Comparison of ENCODE assay signal across 19 cellular contexts in genomic region chr2:54054774-54055173, GRCh38.
A peak's percentile ranks its signal among the peaks of the same experiment; 100 is the strongest.
DNase-seq lines count a peak whose midpoint lies in the region; ATAC-seq and TF ChIP-seq lines count a peak whose summit lies in the region.
"Had no signal": no experiment of that assay in that cellular context is flagged by ENCODE, and none has a peak within 500 bp of the region (broad histone marks: within the 10 kb centered on the region; RNA-seq: fewer than 3 reads in every experiment).

No MANE protein-coding gene starts in this region.

- ATAC-seq in HG02885 (IDR thresholded peaks at IDR 0.05; ENCODE audit: poor library complexity, unreplicated experiment), result peak; percentile 0
- ATAC-seq in natural killer cell treated with Interleukin-12 subunit alpha and Interleukin-12 subunit beta and Interleukin-15 and Interleukin-18, amount 100 ng/mL, for 72 hours, result no peak
- no peak for ATAC-seq in HG03521 (IDR thresholded peaks at IDR 0.05; ENCODE audit: unreplicated experiment)
- ATAC-seq: left cardiac atrium had no signal

- DNase-seq in caudate nucleus (lab: John Stamatoyannopoulos, UW) (no peak), NCI-H446 treated with DMSO at 0.1 percent for 48 hours (lab: John Stamatoyannopoulos, UW) (no peak), dermis blood vessel endothelial cell (no peak)
- DNase-seq in natural killer cell treated with Interleukin-12 subunit alpha and Interleukin-12 subunit beta and Interleukin-15 and Interleukin-18, amount 100 ng/mL, for 72 hours (ENCODE audit: low spot score), result no peak
- no peak for DNase-seq in activated effector memory CD4-positive, alpha-beta T cell treated with anti-CD3 and anti-CD28 coated beads, Interleukin-2, amount 50 U/mL, for 16 hours
- DNase-seq: activated CD4-positive, alpha-beta T cell treated with anti-CD3 and anti-CD28 coated beads for 48 hours; COR-L47; effector CD4-positive, alpha-beta T cell; esophagus squamous epithelium; left cardiac atrium; NCI-H1092; NCI-H2081 treated with DMSO at 0.1 percent for 48 hours; NCI-H510A treated with DMSO at 0.1 percent for 48 hours; small intestine; stimulated activated CD4-positive, alpha-beta T cell treated with anti-CD3 and anti-CD28 coated beads, Interleukin-4, amount 100 ng/mL, for 4 hours had no signal

- TF ChIP-seq CTCF in C4-2B (conservative IDR thresholded peaks at IDR 0.05), result no peak

- no peaks in the 10 kb centered on the region for H3K27me3 Mint-ChIP-seq in natural killer cell treated with Interleukin-12 subunit alpha and Interleukin-12 subunit beta and Interleukin-15 and Interleukin-18, amount 100 ng/mL, for 72 hours

- H3K4me1 Mint-ChIP-seq in natural killer cell treated with Interleukin-12 subunit alpha and Interleukin-12 subunit beta and Interleukin-15 and Interleukin-18, amount 100 ng/mL, for 72 hours (ENCODE audit: low read depth in 2 of 2), result peaks cover 12 to 21% of the 10 kb centered on the region in 2 donors

- peak overlapping the region; percentile 25; the same call in 1 of the 2 replicates for H3K27ac ChIP-seq in C4-2B
- peak overlapping the region; percentile 75 for H3K27ac ChIP-seq in caudate nucleus (ENCODE audit: low read depth, low read length)

- H3K4me3 Mint-ChIP-seq in natural killer cell treated with Interleukin-12 subunit alpha and Interleukin-12 subunit beta and Interleukin-15 and Interleukin-18, amount 100 ng/mL, for 72 hours, result peak overlapping the region; percentile 69
- H3K4me3 Mint-ChIP-seq: neural crest cell had no signal

- H3K27ac Mint-ChIP-seq in natural killer cell treated with Interleukin-12 subunit alpha and Interleukin-12 subunit beta and Interleukin-15 and Interleukin-18, amount 100 ng/mL, for 72 hours, result peak overlapping the region; percentile 70 to 84

- peaks cover 5% of the 10 kb centered on the region for H3K36me3 Mint-ChIP-seq in natural killer cell treated with Interleukin-12 subunit alpha and Interleukin-12 subunit beta and Interleukin-15 and Interleukin-18, amount 100 ng/mL, for 72 hours

- H3K9me3 Mint-ChIP-seq in natural killer cell treated with Interleukin-12 subunit alpha and Interleukin-12 subunit beta and Interleukin-15 and Interleukin-18, amount 100 ng/mL, for 72 hours, result no peaks in the 10 kb centered on the region
